30 cellular contexts compared by ENCODE assay signal in the genomic region with DNA sequence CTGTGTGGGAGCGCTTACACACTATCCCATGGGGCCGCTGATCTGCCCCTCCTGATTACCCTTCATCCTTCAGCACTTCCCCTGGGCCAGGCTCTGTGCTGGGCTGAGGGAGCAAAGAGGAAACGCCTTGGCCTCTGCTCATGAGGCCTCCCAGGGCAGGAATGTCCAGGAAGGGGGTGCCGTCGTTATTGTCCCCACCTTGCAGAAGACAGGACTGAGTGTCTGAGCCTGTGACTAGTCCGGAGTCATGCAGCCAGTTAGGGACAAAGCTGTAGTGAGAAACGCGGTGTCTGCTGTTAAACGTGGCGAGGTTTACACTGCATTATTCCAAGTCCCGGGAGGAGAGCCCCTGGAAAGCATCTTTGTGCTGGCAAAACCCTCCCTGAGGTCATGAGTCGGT.
"Had no signal": no experiment of that assay in that cellular context is flagged by ENCODE, and none has a peak within 500 bp of the region (broad histone marks: within the 10 kb centered on the region; RNA-seq: fewer than 3 reads in every experiment).

No MANE protein-coding gene starts in this region.

- H3K36me3 Mint-ChIP-seq: activated CD8-positive, alpha-beta memory T cell treated with anti-CD3 and anti-CD28 coated beads, Interleukin-2, amount 10 ng/mL, durations not matched to agents 7 days and 5 days; activated naive CD8-positive, alpha-beta T cell treated with anti-CD3 and anti-CD28 coated beads for 36 hours had no signal

- H3K36me3 ChIP-seq: ascending aorta, cardiac muscle cell, Peyer's patch, SJSA1, WERI-Rb-1 had no signal

- H3K9me3 Mint-ChIP-seq: activated CD4-positive, alpha-beta memory T cell treated with anti-CD3 and anti-CD28 coated beads, Interleukin-2, amount 10 ng/mL, durations not matched to agents 7 days and 5 days; activated naive CD8-positive, alpha-beta T cell treated with anti-CD3 and anti-CD28 coated beads for 36 hours; T-helper 1 cell treated with Interleukin-12 subunit alpha and Interleukin-12 subunit beta and Interleukin-4 antibody, amounts not matched to agents 30 μg/mL and 1 μg/mL, for 36 hours had no signal

- H3K4me1 ChIP-seq: ascending aorta, SJSA1 had no signal

- H3K4me1 Mint-ChIP-seq: activated CD4-positive, alpha-beta memory T cell treated with anti-CD3 and anti-CD28 coated beads, Interleukin-2, amount 10 ng/mL, durations not matched to agents 7 days and 5 days; activated CD8-positive, alpha-beta memory T cell treated with anti-CD3 and anti-CD28 coated beads, Interleukin-2, amount 10 ng/mL, durations not matched to agents 7 days and 5 days; activated naive CD8-positive, alpha-beta T cell treated with anti-CD3 and anti-CD28 coated beads for 36 hours had no signal

- H3K27me3 ChIP-seq: ascending aorta, cardiac muscle cell, Peyer's patch, SJSA1 had no signal

- DNase-seq: activated CD4-positive, alpha-beta memory T cell treated with anti-CD3 and anti-CD28 coated beads, Interleukin-2, amount 10 ng/mL, durations not matched to agents 7 days and 5 days; activated CD4-positive, alpha-beta T cell treated with anti-CD3 and anti-CD28 coated beads for 1 hour; activated CD4-positive, alpha-beta T cell treated with anti-CD3 and anti-CD28 coated beads for 48 hours; activated CD4-positive, CD25-positive, alpha-beta regulatory T cell; activated CD8-positive, alpha-beta memory T cell treated with anti-CD3 and anti-CD28 coated beads for 24 hours; activated CD8-positive, alpha-beta memory T cell treated with anti-CD3 and anti-CD28 coated beads, Interleukin-2, amount 10 ng/mL, durations not matched to agents 7 days and 5 days; activated CD8-positive, alpha-beta memory T cell treated with anti-CD3 and anti-CD28 coated beads, Interleukin-2, amount 50 U/mL, for 48 hours; activated effector memory CD4-positive, alpha-beta T cell treated with Interleukin-2 at 50 U/mL for 16 hours; activated naive CD4-positive, alpha-beta T cell treated with anti-CD3 and anti-CD28 coated beads, Interleukin-2, amount 50 U/mL, for 16 hours; activated naive CD8-positive, alpha-beta T cell treated with anti-CD3 and anti-CD28 coated beads for 36 hours; activated T-cell treated with anti-CD3 and anti-CD28 coated beads, Interleukin-2, amount 50 U/mL, for 48 hours; amniotic stem cell; cerebellar nuclear complex; NCI-H1105; NCI-H1417 treated with DMSO at 0.1 percent for 48 hours; NCI-H187 treated with DMSO at 0.1 percent for 48 hours; NCI-H2081 treated with DMSO at 0.1 percent for 48 hours; NCI-H345; NCI-H524 treated with DMSO at 0.1 percent for 48 hours; PC-3; Peyer's patch; RPMI8226; SHP77 treated with DMSO at 0.1 percent for 48 hours; WERI-Rb-1 had no signal

- H3K4me2 ChIP-seq: KMS-11, SK-N-SH had no signal

- H3K9me3 ChIP-seq: ascending aorta, Peyer's patch, SJSA1, SK-N-SH had no signal

- H3K27me3 Mint-ChIP-seq: activated CD4-positive, alpha-beta memory T cell treated with anti-CD3 and anti-CD28 coated beads, Interleukin-2, amount 10 ng/mL, durations not matched to agents 7 days and 5 days had no signal

- H3K4me3 ChIP-seq: ascending aorta, cardiac muscle cell, Peyer's patch, SJSA1 had no signal

- H3K27ac ChIP-seq: ascending aorta, cardiac muscle cell, KMS-11, SJSA1, WERI-Rb-1 had no signal

- H3K9me2 ChIP-seq: SK-N-SH had no signal

- H3K4me3 Mint-ChIP-seq: activated CD4-positive, alpha-beta memory T cell treated with anti-CD3 and anti-CD28 coated beads, Interleukin-2, amount 10 ng/mL, durations not matched to agents 7 days and 5 days; activated CD8-positive, alpha-beta memory T cell treated with anti-CD3 and anti-CD28 coated beads, Interleukin-2, amount 10 ng/mL, durations not matched to agents 7 days and 5 days; activated naive CD8-positive, alpha-beta T cell treated with anti-CD3 and anti-CD28 coated beads for 36 hours; T-helper 1 cell treated with Interleukin-12 subunit alpha and Interleukin-12 subunit beta and Interleukin-4 antibody, amounts not matched to agents 30 μg/mL and 1 μg/mL, for 36 hours had no signal

- H3K9ac ChIP-seq: KMS-11, SK-N-SH had no signal

- H3K27ac Mint-ChIP-seq: activated CD4-positive, alpha-beta memory T cell treated with anti-CD3 and anti-CD28 coated beads, Interleukin-2, amount 10 ng/mL, durations not matched to agents 7 days and 5 days; activated CD8-positive, alpha-beta memory T cell treated with anti-CD3 and anti-CD28 coated beads, Interleukin-2, amount 10 ng/mL, durations not matched to agents 7 days and 5 days; activated naive CD8-positive, alpha-beta T cell treated with anti-CD3 and anti-CD28 coated beads for 36 hours; T-helper 1 cell treated with Interleukin-12 subunit alpha and Interleukin-12 subunit beta and Interleukin-4 antibody, amounts not matched to agents 30 μg/mL and 1 μg/mL, for 36 hours had no signal
